Comparison of ENCODE assay signal across 8 cellular contexts in genomic region chr3:101676219-101676764, GRCh38. TPM values are rescaled to one million over a fixed set of nuclear protein-coding genes. Genes with fewer than 3 reads are reported as not detected.
DNase-seq lines count a peak whose midpoint lies in the region; TF ChIP-seq lines count a peak whose summit lies in the region.

No MANE protein-coding gene starts in this region.

- peaks cover 74% of the 10 kb centered on the region for H3K79me2 ChIP-seq in MM.1S (ENCODE audit: low read length)

- H3K27ac Mint-ChIP-seq in glutamatergic neuron (ENCODE audit: unreplicated experiment) = peak overlapping the region; percentile 85

- peaks cover 7% of the 10 kb centered on the region for H3K4me1 Mint-ChIP-seq in glutamatergic neuron (ENCODE audit: low read depth, unreplicated experiment)

- peak; percentile 98 for DNase-seq in H7
- DNase-seq in MM.1S = peak; percentile 98
- DNase-seq in activated effector memory CD4-positive, alpha-beta T cell treated with Interleukin-2 at 50 U/mL for 16 hours = peak; percentile 92
- peak; percentile 99 for DNase-seq in glutamatergic neuron
- peak; percentile 67 to 98 (median 85) for DNase-seq in posterior cingulate gyrus
- DNase-seq in ureter (ENCODE audit: low spot score) = peak; percentile 96
- DNase-seq in KG1 (lab: John Stamatoyannopoulos, UW) = no peak

- TF ChIP-seq CTCF in MM.1S (IDR thresholded peaks at IDR 0.05; ENCODE audit: low read length) (no peak), glutamatergic neuron (IDR thresholded peaks at IDR 0.05; ENCODE audit: partially characterized antibody, unreplicated experiment) (no peak)

- H4K20me1 ChIP-seq in MM.1S (ENCODE audit: insufficient read depth, low read length) = no peaks in the 10 kb centered on the region

- H3K36me3 ChIP-seq in ES-I3 (ENCODE audit: insufficient read depth, low read length) (peaks cover 6% of the 10 kb centered on the region), H7 (replicated peaks; ENCODE audit: control insufficient read depth, insufficient read depth, low read length) (peaks cover 11% of the 10 kb centered on the region), MM.1S (replicated peaks; ENCODE audit: insufficient read depth, low read length) (peaks cover 9% of the 10 kb centered on the region)

- H3K36me3 Mint-ChIP-seq in glutamatergic neuron (ENCODE audit: unreplicated experiment) = no peaks in the 10 kb centered on the region

- H3K9ac ChIP-seq in ES-I3 (ENCODE audit: low read depth, low read length) (peak overlapping the region; percentile 93), MM.1S (ENCODE audit: low read length) (peak overlapping the region; percentile 98)

- H3K4me3 ChIP-seq in H7 (ENCODE audit: insufficient read depth, low read depth, low read length) = peak overlapping the region; percentile 96
- peak overlapping the region; percentile 100 for H3K4me3 ChIP-seq in MM.1S (ENCODE audit: low read length)

- H3K9me3 ChIP-seq in ES-I3 (ENCODE audit: control insufficient read depth, insufficient read depth, low read length) (no peaks in the 10 kb centered on the region), MM.1S (replicated peaks; ENCODE audit: insufficient read depth, low read length) (no peaks in the 10 kb centered on the region)

- peak overlapping the region; percentile 89 for H3K4me2 ChIP-seq in MM.1S (ENCODE audit: low read depth, low read length)

- H3K27me3 ChIP-seq in H7 (ENCODE audit: control insufficient read depth, insufficient read depth, low read length) (no peaks in the 10 kb centered on the region), MM.1S (replicated peaks; ENCODE audit: insufficient read depth, low read length) (no peaks in the 10 kb centered on the region)

- peaks cover 30% of the 10 kb centered on the region for H3F3A ChIP-seq in MM.1S (ENCODE audit: insufficient read depth, low read length)

- H3K4me1 ChIP-seq in ES-I3 (ENCODE audit: insufficient read depth, low read length) (no peaks in the 10 kb centered on the region), MM.1S (ENCODE audit: low read length) (peaks cover 15% of the 10 kb centered on the region)

- peaks cover 8% of the 10 kb centered on the region for H3K27me3 Mint-ChIP-seq in glutamatergic neuron (ENCODE audit: unreplicated experiment)

- peaks cover 6% of the 10 kb centered on the region for H3K9me3 Mint-ChIP-seq in glutamatergic neuron (ENCODE audit: unreplicated experiment)

- H3K4me3 Mint-ChIP-seq in glutamatergic neuron (ENCODE audit: unreplicated experiment) = peak overlapping the region; percentile 91

- H2AFZ ChIP-seq in MM.1S (ENCODE audit: low read length) = peak overlapping the region; percentile 99

- peak overlapping the region; percentile 95 for H3K27ac ChIP-seq in MM.1S (ENCODE audit: low read length)

- no peaks in the 10 kb centered on the region for H3K9me2 ChIP-seq in MM.1S (replicated peaks; ENCODE audit: insufficient read depth, low read length)

- intact Hi-C loops in posterior cingulate gyrus (cut with DNase I) = loop anchor here (5.0 kb wide), 1 partner anchor 104 kb away; the partner anchor contains the start of gene PCNP

RNA-seq across cellular contexts. Expression of gene ZBTB11, which starts 0.6 kb away (rescaled TPM):
- total RNA-seq in H7 (2014; rRNA removed; shearing (Covaris generic)) = 15.3 and 19.6 TPM in 2 replicates
- total RNA-seq in glutamatergic neuron (ENCODE audit: unreplicated experiment) (15.7 TPM), ureter (19.1 TPM)

RNA-seq across cellular contexts. Expression of gene RPL24, which starts 10.2 kb away (rescaled TPM):
- total RNA-seq in H7 (2014; rRNA removed; shearing (Covaris generic)) = 1,928 and 2,088 TPM in 2 replicates
- total RNA-seq in glutamatergic neuron (ENCODE audit: unreplicated experiment) = 864 TPM
- 1,195 TPM for total RNA-seq in ureter

RNA-seq across cellular contexts. Expression of gene CEP97, which starts 48.1 kb away (rescaled TPM):
- 9.2 and 13.0 TPM in 2 replicates for total RNA-seq in H7 (2014; rRNA removed; shearing (Covaris generic))
- total RNA-seq in glutamatergic neuron (ENCODE audit: unreplicated experiment) (25.1 TPM), ureter (9.1 TPM)
